Comparison of ENCODE assay signal across 11 cellular contexts in genomic region chr15:75902129-75902557, GRCh38. TPM values are rescaled to one million over a fixed set of nuclear protein-coding genes. Genes with fewer than 3 reads are reported as not detected.
A peak's percentile ranks its signal among the peaks of the same experiment; 100 is the strongest.
DNase-seq lines count a peak whose midpoint lies in the region; ATAC-seq and TF ChIP-seq lines count a peak whose summit lies in the region.
"Had no signal": no experiment of that assay in that cellular context is flagged by ENCODE, and none has a peak within 500 bp of the region (broad histone marks: within the 10 kb centered on the region; RNA-seq: fewer than 3 reads in every experiment).

No MANE protein-coding gene starts in this region.

- no peak overlapping the region for H2BK5ac ChIP-seq in mesendoderm (ENCODE audit: low read length)

- CTCF ChIA-PET in Calu3 (lab: Charles Lee), result no interaction called here

- TF ChIP-seq CTCF in Calu3 (IDR thresholded peaks at IDR 0.05; ENCODE audit: unreplicated experiment) (no peak), coronary artery (IDR thresholded peaks at IDR 0.05) (no peak)

- ATAC-seq in activated naive CD8-positive, alpha-beta T cell treated with anti-CD3 and anti-CD28 coated beads, Interleukin-2, amount 10 ng/mL, durations not matched to agents 7 days and 5 days (ENCODE audit: low read depth), result no peak
- ATAC-seq: left colon, upper lobe of right lung had no signal

- no peak overlapping the region for H2AK5ac ChIP-seq in mesendoderm (ENCODE audit: low read length)

- H3K9me3 ChIP-seq in HUES48 (ENCODE audit: control insufficient read depth, insufficient read depth, low read length), result no peaks in the 10 kb centered on the region
- H3K9me3 ChIP-seq: upper lobe of right lung had no signal

- intact Hi-C loops in Calu3 (cut with micrococcal nuclease; ENCODE audit: unreplicated experiment), result loop anchor here (5.0 kb wide), 1 partner anchor 60 kb away; the partner anchor contains the start of gene UBE2Q2

- no peaks in the 10 kb centered on the region for H3K27me3 ChIP-seq in HUES48 (ENCODE audit: control insufficient read depth, insufficient read depth, low read length)
- H3K27me3 ChIP-seq in mesendoderm (ENCODE audit: insufficient read depth, low read length, poor library complexity), result no peaks in the 10 kb centered on the region
- H3K27me3 ChIP-seq: upper lobe of right lung had no signal

- H3K4me1 Mint-ChIP-seq in Calu3 (ENCODE audit: low read depth, unreplicated experiment), result no peaks in the 10 kb centered on the region
- H3K4me1 Mint-ChIP-seq in activated naive CD8-positive, alpha-beta T cell treated with anti-CD3 and anti-CD28 coated beads, Interleukin-2, amount 10 ng/mL, durations not matched to agents 7 days and 5 days, result peaks cover 31% of the 10 kb centered on the region

- H3K4me2 ChIP-seq in mesendoderm (ENCODE audit: low read length), result no peak overlapping the region

- H3K36me3 ChIP-seq in HUES48 (ENCODE audit: control insufficient read depth, insufficient read depth, low read length) (peaks cover 50% of the 10 kb centered on the region), mesendoderm (ENCODE audit: control insufficient read depth, insufficient read depth, low read length) (no peaks in the 10 kb centered on the region)

- H3K36me3 Mint-ChIP-seq in Calu3 (ENCODE audit: insufficient read depth, unreplicated experiment), result peaks cover 28% of the 10 kb centered on the region
- peaks cover 18% of the 10 kb centered on the region for H3K36me3 Mint-ChIP-seq in activated naive CD8-positive, alpha-beta T cell treated with anti-CD3 and anti-CD28 coated beads, Interleukin-2, amount 10 ng/mL, durations not matched to agents 7 days and 5 days

- no peak overlapping the region for H2BK120ac ChIP-seq in mesendoderm (ENCODE audit: low read depth, low read length)

- H2BK15ac ChIP-seq in mesendoderm (replicated peaks; ENCODE audit: low read depth), result no peak overlapping the region

- DNase-seq in Calu3 (no peak), mesendoderm (peak; percentile 98), NCI-H748 (lab: John Stamatoyannopoulos, UW; ENCODE audit: unreplicated experiment) (no peak), coronary artery (ENCODE audit: low spot score) (no peak)
- DNase-seq in activated naive CD8-positive, alpha-beta T cell treated with anti-CD3 and anti-CD28 coated beads, Interleukin-2, amount 10 ng/mL, durations not matched to agents 7 days and 5 days, result no peak
- DNase-seq in stimulated activated CD4-positive, alpha-beta T cell treated with anti-CD3 and anti-CD28 coated beads, Interleukin-1b, Interleukin-23, amount 100 ng/mL, for 48 hours, result no peak
- DNase-seq: activated CD4-positive, CD25-positive, alpha-beta regulatory T cell treated with anti-CD3 and anti-CD28 coated beads, Interleukin-2, amount 50 U/mL, for 72 hours; left colon; NCI-H748 treated with DMSO at 0.1 percent for 48 hours; upper lobe of right lung had no signal

- H3K79me2 ChIP-seq in mesendoderm (ENCODE audit: control insufficient read depth, insufficient read depth, low read length), result peaks cover 17% of the 10 kb centered on the region

- peak overlapping the region; percentile 79 for H3K56ac ChIP-seq in mesendoderm (ENCODE audit: low read length)

- no peak overlapping the region for H3K4ac ChIP-seq in mesendoderm (ENCODE audit: low read depth, low read length)

- no peak overlapping the region for H3K18ac ChIP-seq in mesendoderm (ENCODE audit: low read length)

- BruUV-seq in Calu3 (replicated peaks; lab: Mats Ljungman, UMichigan), result no TSS peak

- peaks cover 20% of the 10 kb centered on the region for H3K4me1 ChIP-seq in HUES48 (ENCODE audit: control insufficient read depth, insufficient read depth, low read length)
- H3K4me1 ChIP-seq in mesendoderm (ENCODE audit: control insufficient read depth, low read depth, low read length), result peaks cover 15% of the 10 kb centered on the region

- no peaks in the 10 kb centered on the region for H3K27me3 Mint-ChIP-seq in Calu3 (ENCODE audit: unreplicated experiment)
- H3K27me3 Mint-ChIP-seq in activated naive CD8-positive, alpha-beta T cell treated with anti-CD3 and anti-CD28 coated beads, Interleukin-2, amount 10 ng/mL, durations not matched to agents 7 days and 5 days, result no peaks in the 10 kb centered on the region

- H3K27ac Mint-ChIP-seq in Calu3 (ENCODE audit: unreplicated experiment), result peak overlapping the region; percentile 89
- peak overlapping the region; percentile 79 for H3K27ac Mint-ChIP-seq in activated naive CD8-positive, alpha-beta T cell treated with anti-CD3 and anti-CD28 coated beads, Interleukin-2, amount 10 ng/mL, durations not matched to agents 7 days and 5 days

- H3K27ac ChIP-seq in HUES48 (ENCODE audit: low read depth, low read length) (peak overlapping the region; percentile 96), mesendoderm (ENCODE audit: low read depth, low read length) (peak overlapping the region; percentile 7), coronary artery (no peak overlapping the region)
- H3K27ac ChIP-seq: upper lobe of right lung had no signal

- H3K23ac ChIP-seq in mesendoderm (ENCODE audit: low read length), result no peak overlapping the region

- no CpG with 5 or more reads among the region's 8 CpGs for WGBS in mesendoderm (ENCODE audit: extremely low coverage, insufficient coverage, low lambda C conversion rate)

- no peak overlapping the region for H3K9ac ChIP-seq in HUES48 (ENCODE audit: low read depth, low read length)
- peak overlapping the region; percentile 48 for H3K9ac ChIP-seq in mesendoderm (ENCODE audit: low read length)

- no peak overlapping the region for H3K4me3 ChIP-seq in HUES48 (ENCODE audit: low read depth, low read length)
- no peak overlapping the region for H3K4me3 ChIP-seq in mesendoderm (ENCODE audit: low read length)
- no peak overlapping the region for H3K4me3 ChIP-seq in coronary artery
- H3K4me3 ChIP-seq: upper lobe of right lung had no signal

- no peak overlapping the region for H4K8ac ChIP-seq in mesendoderm (ENCODE audit: low read depth, low read length)

- H3K9me3 Mint-ChIP-seq in Calu3 (ENCODE audit: low read depth, unreplicated experiment), result no peaks in the 10 kb centered on the region
- H3K9me3 Mint-ChIP-seq in activated naive CD8-positive, alpha-beta T cell treated with anti-CD3 and anti-CD28 coated beads, Interleukin-2, amount 10 ng/mL, durations not matched to agents 7 days and 5 days, result no peaks in the 10 kb centered on the region

- POLR2A ChIA-PET in activated naive CD8-positive, alpha-beta T cell treated with anti-CD3 and anti-CD28 coated beads, Interleukin-2, amount 10 ng/mL, durations not matched to agents 7 days and 5 days (lab: Charles Lee), result interaction anchor here (2.2 kb wide), 1 partner anchor 59 kb away, joined by 10 read pairs; the partner anchor contains the start of gene UBE2Q2

- H4K5ac ChIP-seq in mesendoderm (ENCODE audit: low read length), result no peak overlapping the region

- peak overlapping the region; percentile 97 for H3K4me3 Mint-ChIP-seq in Calu3 (ENCODE audit: low read depth, unreplicated experiment)
- H3K4me3 Mint-ChIP-seq in activated naive CD8-positive, alpha-beta T cell treated with anti-CD3 and anti-CD28 coated beads, Interleukin-2, amount 10 ng/mL, durations not matched to agents 7 days and 5 days, result peak overlapping the region; percentile 54

- H3K79me1 ChIP-seq in mesendoderm (ENCODE audit: low read length), result peaks cover 9% of the 10 kb centered on the region

RNA-seq across cellular contexts. Expression of gene FBXO22, which starts 1.5 kb away (rescaled TPM):
- total RNA-seq in Calu3 (2022), result 49.2 and 49.5 TPM in 2 replicates
- 10 to 100 TPM; 32.2 to 33.9 TPM for total RNA-seq in activated naive CD8-positive, alpha-beta T cell treated with anti-CD3 and anti-CD28 coated beads, Interleukin-2, amount 10 ng/mL, durations not matched to agents 7 days and 5 days
- polyA plus RNA-seq in mesendoderm (2013, experiment 1 of 2), result 29.1 TPM
- 28.5 TPM for polyA plus RNA-seq in mesendoderm (2013, experiment 2 of 2)

RNA-seq across cellular contexts. Expression of gene UBE2Q2, which starts 58.9 kb away (rescaled TPM):
- 34.1 and 34.7 TPM in 2 replicates for total RNA-seq in Calu3 (2022)
- 10 to 100 TPM; 27.5 to 29.7 TPM for total RNA-seq in activated naive CD8-positive, alpha-beta T cell treated with anti-CD3 and anti-CD28 coated beads, Interleukin-2, amount 10 ng/mL, durations not matched to agents 7 days and 5 days
- 15.2 TPM for polyA plus RNA-seq in mesendoderm (2013, experiment 1 of 2)
- polyA plus RNA-seq in mesendoderm (2013, experiment 2 of 2), result 14.8 TPM

Comparison
In these comparisons a context has a peak if more than half of its experiments do, and no peak if none do; other contexts are left out.
1. H3K27ac ChIP-seq: peak in HUES48 (single experiment) and mesendoderm (single experiment); none in coronary artery (0 of 2).